ENCODE assay signal across 26 cellular contexts in genomic region chr1:221418346-221418745, GRCh38.
DNase-seq lines count a peak whose midpoint lies in the region; ATAC-seq and TF ChIP-seq lines count a peak whose summit lies in the region.
"Had no signal": no experiment of that assay in that cellular context is flagged by ENCODE, and none has a peak within 500 bp of the region (broad histone marks: within the 10 kb centered on the region; RNA-seq: fewer than 3 reads in every experiment).

No MANE protein-coding gene starts in this region.

- H3K27ac ChIP-seq in IMR-90 (ENCODE audit: insufficient read depth, low read length) (no peak overlapping the region), foreskin keratinocyte (peak overlapping the region; percentile 68), endodermal cell (ENCODE audit: low read depth, low read length) (no peak overlapping the region)
- H3K27ac ChIP-seq: neutrophil, SJCRH30 had no signal

- ATAC-seq in IMR-90 (ENCODE audit: low read depth) (peak; percentile 72), foreskin keratinocyte (peak; percentile 10), GM21825 (IDR thresholded peaks at IDR 0.05; ENCODE audit: unreplicated experiment) (no peak)
- ATAC-seq: activated T-cell treated with anti-CD3 and anti-CD28 coated beads, Interleukin-2, amount 50 U/mL, for 72 hours; effector memory CD8-positive, alpha-beta T cell; HepG2 had no signal

- peak overlapping the region; percentile 60; the same call in 1 of the 2 replicates for H3K18ac ChIP-seq in IMR-90 (ENCODE audit: low read depth, low read length)

- WGBS in IMR-90 (ENCODE audit: extremely low coverage in 2 of 2, insufficient read length in 1 of 2), 2 experiments = no CpG with 5 or more reads among the region's 1 CpG
- WGBS in endodermal cell (ENCODE audit: insufficient coverage in 1 of 2, insufficient read length in 1 of 2), 2 experiments = 94 to 100% methylated on average over 1 of the region's 1 CpG

- peaks cover 3% of the 10 kb centered on the region for H3K9me3 Mint-ChIP-seq in endodermal cell
- H3K9me3 Mint-ChIP-seq: activated naive CD4-positive, alpha-beta T cell treated with anti-CD3 and anti-CD28 coated beads, Interleukin-2, amount 10 ng/mL, durations not matched to agents 7 days and 5 days; activated T-cell treated with anti-CD3 and anti-CD28 coated beads, Interleukin-2, amount 50 U/mL, for 72 hours; effector memory CD8-positive, alpha-beta T cell; immature natural killer cell; T-helper 1 cell treated with Interleukin-12 subunit alpha and Interleukin-12 subunit beta and Interleukin-4 antibody, amounts not matched to agents 30 μg/mL and 1 μg/mL, for 36 hours had no signal

- peak overlapping the region; percentile 83 for H2BK20ac ChIP-seq in IMR-90 (ENCODE audit: low read depth, low read length)

- peak overlapping the region; percentile 17; the same call in 1 of the 2 replicates for H3K4ac ChIP-seq in IMR-90 (ENCODE audit: low read depth, low read length)

- peak overlapping the region; percentile 13; the same call in 1 of the 2 replicates for H4K5ac ChIP-seq in IMR-90 (ENCODE audit: low read depth, low read length)

- TF ChIP-seq POLR2A in IMR-90 (IDR thresholded peaks at IDR 0.05; ENCODE audit: low read depth, low read length) = no peak

- no peak overlapping the region for H3K4me3 Mint-ChIP-seq in endodermal cell
- H3K4me3 Mint-ChIP-seq: activated naive CD4-positive, alpha-beta T cell treated with anti-CD3 and anti-CD28 coated beads, Interleukin-2, amount 10 ng/mL, durations not matched to agents 7 days and 5 days; activated T-cell treated with anti-CD3 and anti-CD28 coated beads, Interleukin-2, amount 50 U/mL, for 72 hours; effector memory CD8-positive, alpha-beta T cell; immature natural killer cell; T-helper 1 cell treated with Interleukin-12 subunit alpha and Interleukin-12 subunit beta and Interleukin-4 antibody, amounts not matched to agents 30 μg/mL and 1 μg/mL, for 36 hours had no signal

- no peaks in the 10 kb centered on the region for H3K9me3 ChIP-seq in IMR-90 (ENCODE audit: control insufficient read depth, insufficient read depth, low read length)
- H3K9me3 ChIP-seq in endodermal cell (ENCODE audit: control insufficient read depth, low read length) = no peaks in the 10 kb centered on the region
- H3K9me3 ChIP-seq: BE2C, neutrophil, SJCRH30 had no signal

- peak overlapping the region; percentile 59 for H2BK120ac ChIP-seq in IMR-90 (ENCODE audit: low read depth, low read length)

- peaks cover 9% of the 10 kb centered on the region for H3K4me1 Mint-ChIP-seq in endodermal cell
- H3K4me1 Mint-ChIP-seq: activated naive CD4-positive, alpha-beta T cell treated with anti-CD3 and anti-CD28 coated beads, Interleukin-2, amount 10 ng/mL, durations not matched to agents 7 days and 5 days; immature natural killer cell had no signal

- TF ChIP-seq RAD21 in IMR-90 (IDR thresholded peaks at IDR 0.05; ENCODE audit: low read length) = no peak

- no peak overlapping the region for H3K23ac ChIP-seq in IMR-90 (ENCODE audit: low read depth, low read length)

- dilution Hi-C loops in IMR-90 (cut with HindIII; ENCODE audit: low sequenced_read_pairs, unreplicated experiment) = no loop called here

- DNase-seq in A172 (ENCODE audit: low spot score) = peak; percentile 48
- DNase-seq in IMR-90 = peak; percentile 64
- DNase-seq in astrocyte of the hippocampus (ENCODE audit: low read depth, low spot score) = peak; percentile 67
- DNase-seq in foreskin keratinocyte = no peak
- no peak for DNase-seq in cardiac septum (ENCODE audit: low spot score)
- DNase-seq in endodermal cell = no peak
- DNase-seq in DMS 273 (lab: John Stamatoyannopoulos, UW; ENCODE audit: unreplicated experiment) = no peak
- DNase-seq: 8988T; activated CD4-positive, alpha-beta T cell treated with anti-CD3 and anti-CD28 coated beads for 4 hours; activated naive CD4-positive, alpha-beta T cell treated with anti-CD3 and anti-CD28 coated beads, Interleukin-2, amount 10 ng/mL, durations not matched to agents 7 days and 5 days; activated T-cell treated with anti-CD3 and anti-CD28 coated beads, Interleukin-2, amount 50 U/mL, for 72 hours; aorta; BE2C; DND-41; effector memory CD8-positive, alpha-beta T cell; GOT3; immature natural killer cell; NCI-H1417 treated with DMSO at 0.1 percent for 48 hours; NCI-H510A treated with DMSO at 0.1 percent for 48 hours; SJCRH30; stimulated activated CD4-positive, alpha-beta T cell treated with anti-CD3 and anti-CD28 coated beads, Interleukin-4, amount 100 ng/mL, for 1 hour; stimulated activated naive CD4-positive, alpha-beta T cell treated with Interleukin-2 at 50 U/mL for 16 hours had no signal

- H3K4me3 ChIP-seq in IMR-90 (ENCODE audit: insufficient read depth, low read depth, low read length) (no peak overlapping the region), endodermal cell (ENCODE audit: low read length) (no peak overlapping the region)
- H3K4me3 ChIP-seq: SJCRH30 had no signal

- intact Hi-C loops in IMR-90 (cut with micrococcal nuclease) = no loop called here
- intact Hi-C loops in cardiac septum (cut with DNase I) = no loop called here

- CTCF ChIA-PET in IMR-90 (lab: Yijun Ruan, JAX) = no interaction called here

- H2BK15ac ChIP-seq in IMR-90 (ENCODE audit: low read depth, low read length) = peak overlapping the region; percentile 87; the same call in 2 of the 3 replicates

- no peaks in the 10 kb centered on the region for H3K79me1 ChIP-seq in IMR-90 (ENCODE audit: low read depth in 1 of 2, low read length in 2 of 2)

- no peaks in the 10 kb centered on the region for H3K27me3 Mint-ChIP-seq in endodermal cell (ENCODE audit: insufficient read depth)
- H3K27me3 Mint-ChIP-seq: activated naive CD4-positive, alpha-beta T cell treated with anti-CD3 and anti-CD28 coated beads, Interleukin-2, amount 10 ng/mL, durations not matched to agents 7 days and 5 days had no signal

- no TSS peak for BruUV-seq in IMR-90 (replicated peaks; lab: Mats Ljungman, UMichigan)

- H3K4me1 ChIP-seq in IMR-90 (ENCODE audit: control insufficient read depth, insufficient read depth, low read length) = peaks cover 7% of the 10 kb centered on the region
- peaks cover 42% of the 10 kb centered on the region for H3K4me1 ChIP-seq in foreskin keratinocyte
- no peaks in the 10 kb centered on the region for H3K4me1 ChIP-seq in endodermal cell (ENCODE audit: control insufficient read depth, insufficient read depth, low read length)
- H3K4me1 ChIP-seq: BE2C had no signal

- H3K14ac ChIP-seq in IMR-90 (replicated peaks; ENCODE audit: low read depth, low read length) = 0 out of 2 replicates have a peak overlapping the region, but pooled peaks have one; percentile 15

- no peaks in the 10 kb centered on the region for H3K36me3 ChIP-seq in IMR-90 (ENCODE audit: control insufficient read depth, insufficient read depth, low read length)
- no peaks in the 10 kb centered on the region for H3K36me3 ChIP-seq in endodermal cell (ENCODE audit: control insufficient read depth, insufficient read depth, low read length)
- H3K36me3 ChIP-seq: BE2C, neutrophil, SJCRH30 had no signal

- H2AK5ac ChIP-seq in IMR-90 (ENCODE audit: low read depth, low read length) = 0 out of 2 replicates have a peak overlapping the region, but pooled peaks have one; percentile 51

- in situ Hi-C loops in IMR-90 (cut with MboI; ENCODE audit: low sequenced_read_pairs) = no loop called here

- peaks cover 4% of the 10 kb centered on the region for H3K36me3 Mint-ChIP-seq in endodermal cell (ENCODE audit: low read depth)
- H3K36me3 Mint-ChIP-seq: activated naive CD4-positive, alpha-beta T cell treated with anti-CD3 and anti-CD28 coated beads, Interleukin-2, amount 10 ng/mL, durations not matched to agents 7 days and 5 days had no signal

- H3K9me1 ChIP-seq in IMR-90 (ENCODE audit: insufficient read depth, low read length) = 0 out of 2 replicates have a peak, but pooled peaks cover 9% of the 10 kb centered on the region

- H4K20me1 ChIP-seq in IMR-90 (ENCODE audit: insufficient read depth, low read length) = no peaks in the 10 kb centered on the region

- peak overlapping the region; percentile 56; the same call in 1 of the 2 replicates for H4K91ac ChIP-seq in IMR-90 (ENCODE audit: insufficient read depth, low read depth, low read length)

- POLR2A ChIA-PET in IMR-90 (lab: Charles Lee; ENCODE audit: unreplicated experiment) = interaction anchor here (0.6 kb wide), 2 partner anchors 282 to 286 kb away, joined by 3 to 8 read pairs; no protein-coding TSS in a partner anchor

- H2AFZ ChIP-seq in IMR-90 (replicated peaks; ENCODE audit: low read length, poor library complexity) = peak overlapping the region; percentile 67

- no peak overlapping the region for H3K27ac Mint-ChIP-seq in endodermal cell
- H3K27ac Mint-ChIP-seq: activated naive CD4-positive, alpha-beta T cell treated with anti-CD3 and anti-CD28 coated beads, Interleukin-2, amount 10 ng/mL, durations not matched to agents 7 days and 5 days; activated T-cell treated with anti-CD3 and anti-CD28 coated beads, Interleukin-2, amount 50 U/mL, for 72 hours; effector memory CD8-positive, alpha-beta T cell; immature natural killer cell; T-helper 1 cell treated with Interleukin-12 subunit alpha and Interleukin-12 subunit beta and Interleukin-4 antibody, amounts not matched to agents 30 μg/mL and 1 μg/mL, for 36 hours had no signal

- no peak overlapping the region for H2BK5ac ChIP-seq in IMR-90 (ENCODE audit: low read depth, low read length, poor library complexity, severe bottlenecking)

- no peak for TF ChIP-seq CTCF in IMR-90 (conservative IDR thresholded peaks at IDR 0.05; ENCODE audit: low read depth, low read length)
- TF ChIP-seq CTCF in foreskin keratinocyte (conservative IDR thresholded peaks at IDR 0.05) = no peak
- no peak for TF ChIP-seq CTCF in endodermal cell (conservative IDR thresholded peaks at IDR 0.05)

- H3K9ac ChIP-seq in IMR-90 (ENCODE audit: low read depth, low read length) (no peak overlapping the region), endodermal cell (ENCODE audit: extremely low read depth, low read length, poor library complexity, severe bottlenecking) (no peak overlapping the region)

- H3K56ac ChIP-seq in IMR-90 (ENCODE audit: extremely low read depth, insufficient read depth, low read length) = no peak overlapping the region

- H4K8ac ChIP-seq in IMR-90 (ENCODE audit: low read depth in 2 of 2, low read length in 2 of 2) = peak overlapping the region in 1 of 2 experiments; percentile 11; a peak in 1 of 4 replicates

- H2AK9ac ChIP-seq in IMR-90 (replicated peaks; ENCODE audit: low read depth, low read length, poor library complexity) = peak overlapping the region; percentile 17

- H3K4me2 ChIP-seq in IMR-90 (ENCODE audit: low read depth, low read length) = no peak overlapping the region

- H3K27me3 ChIP-seq in IMR-90 (ENCODE audit: control insufficient read depth, insufficient read depth, low read length) (no peaks in the 10 kb centered on the region), foreskin keratinocyte (no peaks in the 10 kb centered on the region), endodermal cell (ENCODE audit: control insufficient read depth, insufficient read depth, low read length, poor library complexity, severe bottlenecking) (no peaks in the 10 kb centered on the region)
- H3K27me3 ChIP-seq: BE2C, neutrophil had no signal

Comparison
In these comparisons a context has a peak if more than half of its experiments do, and no peak if none do; other contexts are left out.
1. DNase-seq: peak in A172 (single experiment), IMR-90 (single experiment) and astrocyte of the hippocampus (single experiment); none in foreskin keratinocyte (0 of 2), cardiac septum (single experiment), endodermal cell (single experiment) and DMS 273 (single experiment).